In genomic region chr1:227155688-227156087, GRCh38 we compare ENCODE assay signal across 23 cellular contexts.
"Had no signal": no experiment of that assay in that cellular context is flagged by ENCODE, and none has a peak within 500 bp of the region (broad histone marks: within the 10 kb centered on the region; RNA-seq: fewer than 3 reads in every experiment).

No MANE protein-coding gene starts in this region.

- H3K27ac ChIP-seq: KMS-11, PC-9, Peyer's patch, SJCRH30 had no signal

- FAIRE-seq: HepG2 had no signal

- H2AFZ ChIP-seq: PC-9 had no signal

- H3K4me2 ChIP-seq: KMS-11, PC-9 had no signal

- ATAC-seq: HepG2, Right ventricle myocardium inferior, T-helper 17 cell had no signal

- H3K27me3 ChIP-seq: Peyer's patch, SJCRH30 had no signal

- H3K4me3 ChIP-seq: PC-9, Peyer's patch, SJCRH30 had no signal

- H3K9ac ChIP-seq: KMS-11 had no signal

- H3K9me3 ChIP-seq: Peyer's patch, SJCRH30 had no signal

- H3K4me1 ChIP-seq: Peyer's patch, SJCRH30 had no signal

- DNase-seq: IMR-90; Kasumi-1; MV-4-11; NCI-H1048; NCI-H1105 treated with DMSO at 0.1 percent for 48 hours; NCI-H1417 treated with DMSO at 0.1 percent for 48 hours; NCI-H1694; NCI-H187 treated with DMSO at 0.1 percent for 48 hours; NCI-H2029 treated with DMSO at 0.1 percent for 48 hours; NCI-H2107; NCI-H2227 treated with DMSO at 0.1 percent for 48 hours; NCI-H524 treated with DMSO at 0.1 percent for 48 hours; NCI-H69; NK-92 treated with Interleukin-12 subunit alpha and Interleukin-12 subunit beta, amount 100 ng/mL, for 24 hours; PC-9; Peyer's patch; SHP77 treated with DMSO at 0.1 percent for 48 hours; SJCRH30; T-helper 1 cell; T-helper 17 cell had no signal
